ENCODE assay signal across 18 cellular contexts in genomic region chr2:172179045-172179742, GRCh38.
DNase-seq lines count a peak whose midpoint lies in the region; ATAC-seq and TF ChIP-seq lines count a peak whose summit lies in the region.
"Had no signal": no experiment of that assay in that cellular context is flagged by ENCODE, and none has a peak within 500 bp of the region (broad histone marks: within the 10 kb centered on the region; RNA-seq: fewer than 3 reads in every experiment).

No MANE protein-coding gene starts in this region.

- H3K36me3 Mint-ChIP-seq in CD8-positive, alpha-beta memory T cell, result peaks cover 0 to 6% (median 0%) of the 10 kb centered on the region in 3 donors
- H3K36me3 Mint-ChIP-seq in T-helper 17 cell (ENCODE audit: low read depth) (no peaks in the 10 kb centered on the region), type B pancreatic cell (no peaks in the 10 kb centered on the region)
- H3K36me3 Mint-ChIP-seq: activated naive CD8-positive, alpha-beta T cell treated with anti-CD3 and anti-CD28 coated beads, Interleukin-2, amount 10 ng/mL, durations not matched to agents 7 days and 5 days; CD4-positive, CD25-positive, alpha-beta regulatory T cell had no signal

- POLR2A ChIA-PET in CD8-positive, alpha-beta memory T cell (lab: Charles Lee), result no interaction called here

- H3K4me3 ChIP-seq in CD8-positive, alpha-beta memory T cell (ENCODE audit: low read length), result no peak overlapping the region
- H3K4me3 ChIP-seq: lung, ovary, SK-N-MC had no signal

- no peaks in the 10 kb centered on the region for H3K9me3 ChIP-seq in CD8-positive, alpha-beta memory T cell (ENCODE audit: low read length)
- no peaks in the 10 kb centered on the region for H3K9me3 ChIP-seq in T-helper 17 cell (ENCODE audit: control insufficient read depth, low read length, poor library complexity, severe bottlenecking)
- H3K9me3 ChIP-seq: ovary had no signal

- H3K4me3 Mint-ChIP-seq in CD8-positive, alpha-beta memory T cell, result peak overlapping the region in 6 of 7 donors; percentile 18 to 75 (median 58)
- no peak overlapping the region for H3K4me3 Mint-ChIP-seq in T-helper 17 cell
- no peak overlapping the region for H3K4me3 Mint-ChIP-seq in type B pancreatic cell
- H3K4me3 Mint-ChIP-seq: activated naive CD8-positive, alpha-beta T cell treated with anti-CD3 and anti-CD28 coated beads, Interleukin-2, amount 10 ng/mL, durations not matched to agents 7 days and 5 days; CD4-positive, CD25-positive, alpha-beta regulatory T cell; stimulated activated naive CD8-positive, alpha-beta T cell treated with anti-CD3 and anti-CD28 coated beads, Interleukin-15, Interleukin-2, amounts not matched to agents 100 ng/mL and 50 ng/mL, for 24 hours had no signal

- H3K27me3 ChIP-seq in CD8-positive, alpha-beta memory T cell (ENCODE audit: insufficient read depth, low read length, poor library complexity, severe bottlenecking), result no peaks in the 10 kb centered on the region
- H3K27me3 ChIP-seq: ovary had no signal

- DNase-seq in CD8-positive, alpha-beta memory T cell, result peak in 2 of 5 donors; percentile 3 to 27
- DNase-seq in HCEC 1CT, result peak; percentile 3
- no peak for DNase-seq in T-helper 17 cell
- peak; percentile 8 for DNase-seq in iris pigment epithelial cell (ENCODE audit: low read depth)
- DNase-seq in type B pancreatic cell (ENCODE audit: extremely low spot score, unreplicated experiment), result no peak
- no peak for DNase-seq in NCI-H526 (lab: John Stamatoyannopoulos, UW)
- DNase-seq: activated CD4-positive, CD25-positive, alpha-beta regulatory T cell treated with anti-CD3 and anti-CD28 coated beads, Interleukin-2, amount 50 U/mL, for 72 hours; activated naive CD8-positive, alpha-beta T cell treated with anti-CD3 and anti-CD28 coated beads, Interleukin-2, amount 10 ng/mL, durations not matched to agents 7 days and 5 days; CD4-positive, CD25-positive, alpha-beta regulatory T cell; effector CD4-positive, alpha-beta T cell; glutamatergic neuron; NCI-H774; ovary had no signal

- H3K9me3 Mint-ChIP-seq in CD8-positive, alpha-beta memory T cell, result peaks cover 0 to 2% (median 0%) of the 10 kb centered on the region in 5 donors
- H3K9me3 Mint-ChIP-seq in type B pancreatic cell, result no peaks in the 10 kb centered on the region
- H3K9me3 Mint-ChIP-seq: activated naive CD8-positive, alpha-beta T cell treated with anti-CD3 and anti-CD28 coated beads, Interleukin-2, amount 10 ng/mL, durations not matched to agents 7 days and 5 days; CD4-positive, CD25-positive, alpha-beta regulatory T cell had no signal

- no peak overlapping the region for H3K27ac ChIP-seq in CD8-positive, alpha-beta memory T cell (ENCODE audit: low read depth, low read length)
- H3K27ac ChIP-seq: ovary, SK-N-MC had no signal

- no peaks in the 10 kb centered on the region for H3K36me3 ChIP-seq in CD8-positive, alpha-beta memory T cell (ENCODE audit: insufficient read depth, low read length)
- H3K36me3 ChIP-seq: ovary had no signal

- peaks cover 6% of the 10 kb centered on the region in 2 donors for H3K27me3 Mint-ChIP-seq in CD8-positive, alpha-beta memory T cell
- no peaks in the 10 kb centered on the region for H3K27me3 Mint-ChIP-seq in T-helper 17 cell
- H3K27me3 Mint-ChIP-seq in type B pancreatic cell, result peaks cover 7% of the 10 kb centered on the region
- H3K27me3 Mint-ChIP-seq: stimulated activated naive CD8-positive, alpha-beta T cell treated with anti-CD3 and anti-CD28 coated beads, Interleukin-15, Interleukin-2, amounts not matched to agents 100 ng/mL and 50 ng/mL, for 24 hours had no signal

- H3K4me1 Mint-ChIP-seq in CD8-positive, alpha-beta memory T cell, result peaks cover 23 to 38% (median 33%) of the 10 kb centered on the region in 3 donors
- H3K4me1 Mint-ChIP-seq in T-helper 17 cell (peaks cover 18% of the 10 kb centered on the region), type B pancreatic cell (ENCODE audit: unreplicated experiment) (peaks cover 4% of the 10 kb centered on the region)

- peak overlapping the region in 4 of 8 donors; percentile 4 to 66 (median 38) for H3K27ac Mint-ChIP-seq in CD8-positive, alpha-beta memory T cell
- peak overlapping the region; percentile 8 for H3K27ac Mint-ChIP-seq in T-helper 17 cell
- H3K27ac Mint-ChIP-seq in type B pancreatic cell, result no peak overlapping the region
- H3K27ac Mint-ChIP-seq: activated naive CD8-positive, alpha-beta T cell treated with anti-CD3 and anti-CD28 coated beads, Interleukin-2, amount 10 ng/mL, durations not matched to agents 7 days and 5 days; CD4-positive, CD25-positive, alpha-beta regulatory T cell; stimulated activated naive CD8-positive, alpha-beta T cell treated with anti-CD3 and anti-CD28 coated beads, Interleukin-15, Interleukin-2, amounts not matched to agents 100 ng/mL and 50 ng/mL, for 24 hours had no signal

- TF ChIP-seq CTCF in type B pancreatic cell (conservative IDR thresholded peaks at IDR 0.05), result no peak

- CTCF ChIA-PET in CD8-positive, alpha-beta memory T cell (lab: Charles Lee), result interaction anchor here (1.8 to 1.9 kb wide), 2 partner anchors 283 to 286 kb away, joined by 4 to 9 read pairs; no protein-coding TSS in a partner anchor

- ATAC-seq in T-helper 17 cell (no peak), HG03135 (IDR thresholded peaks at IDR 0.05; ENCODE audit: unreplicated experiment) (no peak), GM21526 (IDR thresholded peaks at IDR 0.05; ENCODE audit: low FRiP score, unreplicated experiment) (no peak)

- H3K4me1 ChIP-seq in CD8-positive, alpha-beta memory T cell (ENCODE audit: insufficient read depth, low read length), result peaks cover 20% of the 10 kb centered on the region

Comparison
In these comparisons a context has a peak if more than half of its experiments do, and no peak if none do; other contexts are left out.
1. DNase-seq: peak in HCEC 1CT (single experiment) and iris pigment epithelial cell (single experiment); none in T-helper 17 cell (0 of 3), type B pancreatic cell (single experiment) and NCI-H526 (0 of 2).
2. H3K4me3 Mint-ChIP-seq: peak in CD8-positive, alpha-beta memory T cell (6 of 7); none in T-helper 17 cell (single experiment) and type B pancreatic cell (single experiment).